Comparison of ENCODE assay signal across 27 cellular contexts in genomic region chr15:42110367-42110766, GRCh38. TPM values are rescaled to one million over a fixed set of nuclear protein-coding genes. Genes with fewer than 3 reads are reported as not detected.
"Had no signal": no experiment of that assay in that cellular context is flagged by ENCODE, and none has a peak within 500 bp of the region (broad histone marks: within the 10 kb centered on the region; RNA-seq: fewer than 3 reads in every experiment).

No MANE protein-coding gene starts in this region.

- ATAC-seq: effector memory CD8-positive, alpha-beta T cell; left lobe of liver; stimulated activated naive B cell treated with anti-CD40 and anti-IgM and Interleukin-4, amounts not matched to agents 10 μg/mL and 1 μg/mL and 100 μg/mL, for 72 hours had no signal

- H3K4me3 ChIP-seq: cardiac muscle cell, spleen, thoracic aorta had no signal

- FAIRE-seq: kidney had no signal

- H3K36me3 Mint-ChIP-seq: stimulated activated naive B cell treated with anti-CD40 and anti-IgM and Interleukin-4, amounts not matched to agents 10 μg/mL and 1 μg/mL and 100 μg/mL, for 72 hours had no signal

- H3K27me3 ChIP-seq: cardiac muscle cell had no signal

- H3K4me3 Mint-ChIP-seq: activated CD4-positive, alpha-beta memory T cell treated with anti-CD3 and anti-CD28 coated beads, Interleukin-2, amount 10 ng/mL, durations not matched to agents 7 days and 5 days; activated naive CD8-positive, alpha-beta T cell treated with anti-CD3 and anti-CD28 coated beads, Interleukin-2, amount 10 ng/mL, durations not matched to agents 7 days and 5 days; activated T-cell treated with anti-CD3 and anti-CD28 coated beads, Interleukin-2, amount 50 U/mL, for 24 hours; effector memory CD8-positive, alpha-beta T cell; stimulated activated naive B cell treated with anti-CD40 and anti-IgM and Interleukin-4, amounts not matched to agents 10 μg/mL and 1 μg/mL and 100 μg/mL, for 72 hours had no signal

- H3K27ac Mint-ChIP-seq: activated CD4-positive, alpha-beta memory T cell treated with anti-CD3 and anti-CD28 coated beads, Interleukin-2, amount 10 ng/mL, durations not matched to agents 7 days and 5 days; activated naive CD8-positive, alpha-beta T cell treated with anti-CD3 and anti-CD28 coated beads, Interleukin-2, amount 10 ng/mL, durations not matched to agents 7 days and 5 days; activated T-cell treated with anti-CD3 and anti-CD28 coated beads, Interleukin-2, amount 50 U/mL, for 24 hours; activated T-helper 2 cell treated with anti-CD3 and anti-CD28 coated beads, Interferon-gamma antibody, Interleukin-2, Interleukin-4, amounts not matched to agents 10 μg/mL and 5 μg/mL and 100 μg/mL, durations not matched to agents 14 hours and 24 hours and 36 hours; effector memory CD8-positive, alpha-beta T cell; stimulated activated naive B cell treated with anti-CD40 and anti-IgM and Interleukin-4, amounts not matched to agents 10 μg/mL and 1 μg/mL and 100 μg/mL, for 72 hours had no signal

- H3K9me3 Mint-ChIP-seq: activated CD4-positive, alpha-beta memory T cell treated with anti-CD3 and anti-CD28 coated beads, Interleukin-2, amount 10 ng/mL, durations not matched to agents 7 days and 5 days; activated naive CD8-positive, alpha-beta T cell treated with anti-CD3 and anti-CD28 coated beads, Interleukin-2, amount 10 ng/mL, durations not matched to agents 7 days and 5 days; activated T-cell treated with anti-CD3 and anti-CD28 coated beads, Interleukin-2, amount 50 U/mL, for 24 hours; activated T-helper 2 cell treated with anti-CD3 and anti-CD28 coated beads, Interferon-gamma antibody, Interleukin-2, Interleukin-4, amounts not matched to agents 10 μg/mL and 5 μg/mL and 100 μg/mL, durations not matched to agents 14 hours and 24 hours and 36 hours; effector memory CD8-positive, alpha-beta T cell had no signal

- H3K36me3 ChIP-seq: cardiac muscle cell, spleen, thoracic aorta had no signal

- DNase-seq: activated CD4-positive, alpha-beta memory T cell treated with anti-CD3 and anti-CD28 coated beads, Interleukin-2, amount 10 ng/mL, durations not matched to agents 7 days and 5 days; activated CD4-positive, alpha-beta T cell treated with anti-CD3 and anti-CD28 coated beads for 48 hours; activated CD4-positive, CD25-positive, alpha-beta regulatory T cell; activated naive CD4-positive, alpha-beta T cell treated with Interleukin-2 at 50 U/mL for 16 hours; activated naive CD8-positive, alpha-beta T cell treated with anti-CD3 and anti-CD28 coated beads, Interleukin-2, amount 10 ng/mL, durations not matched to agents 7 days and 5 days; activated T-cell treated with anti-CD3 and anti-CD28 coated beads, Interleukin-2, amount 50 U/mL, for 24 hours; amygdala; effector memory CD8-positive, alpha-beta T cell; foreskin melanocyte; head of caudate nucleus; kidney; mammary epithelial cell; occipital lobe; retina; spleen; stimulated activated CD4-positive, alpha-beta T cell treated with anti-CD3 and anti-CD28 coated beads, Interleukin-4, amount 100 ng/mL, for 4 hours; stimulated activated naive B cell treated with anti-CD40 and anti-IgM and Interleukin-4, amounts not matched to agents 10 μg/mL and 1 μg/mL and 100 μg/mL, for 72 hours; T-helper 9 cell had no signal

- H3K9me3 ChIP-seq: spleen, thoracic aorta had no signal

- H3K27ac ChIP-seq: cardiac muscle cell, spleen, thoracic aorta had no signal

RNA-seq across cellular contexts. Expression of gene PLA2G4D, which starts 16.0 kb away (rescaled TPM):
- total RNA-seq: activated CD4-positive, alpha-beta memory T cell treated with anti-CD3 and anti-CD28 coated beads, Interleukin-2, amount 10 ng/mL, durations not matched to agents 7 days and 5 days; activated naive CD8-positive, alpha-beta T cell treated with anti-CD3 and anti-CD28 coated beads, Interleukin-2, amount 10 ng/mL, durations not matched to agents 7 days and 5 days; activated T-helper 2 cell treated with anti-CD3 and anti-CD28 coated beads, Interferon-gamma antibody, Interleukin-2, Interleukin-4, amounts not matched to agents 10 μg/mL and 5 μg/mL and 100 μg/mL, durations not matched to agents 14 hours and 24 hours and 36 hours; dermis microvascular lymphatic vessel endothelial cell; fibroblast of lung; kidney; left lobe of liver; mononuclear cell; occipital lobe; posterior vena cava; spleen; thoracic aorta; urinary bladder had no signal

RNA-seq across cellular contexts. Expression of gene PLA2G4F, which starts 46.1 kb away (rescaled TPM):
- total RNA-seq: activated CD4-positive, alpha-beta memory T cell treated with anti-CD3 and anti-CD28 coated beads, Interleukin-2, amount 10 ng/mL, durations not matched to agents 7 days and 5 days; activated naive CD8-positive, alpha-beta T cell treated with anti-CD3 and anti-CD28 coated beads, Interleukin-2, amount 10 ng/mL, durations not matched to agents 7 days and 5 days; activated T-helper 2 cell treated with anti-CD3 and anti-CD28 coated beads, Interferon-gamma antibody, Interleukin-2, Interleukin-4, amounts not matched to agents 10 μg/mL and 5 μg/mL and 100 μg/mL, durations not matched to agents 14 hours and 24 hours and 36 hours; dermis microvascular lymphatic vessel endothelial cell; fibroblast of lung; mononuclear cell; occipital lobe; posterior vena cava; spleen had no signal
